8 cellular contexts compared by ENCODE assay signal in the genomic region with DNA sequence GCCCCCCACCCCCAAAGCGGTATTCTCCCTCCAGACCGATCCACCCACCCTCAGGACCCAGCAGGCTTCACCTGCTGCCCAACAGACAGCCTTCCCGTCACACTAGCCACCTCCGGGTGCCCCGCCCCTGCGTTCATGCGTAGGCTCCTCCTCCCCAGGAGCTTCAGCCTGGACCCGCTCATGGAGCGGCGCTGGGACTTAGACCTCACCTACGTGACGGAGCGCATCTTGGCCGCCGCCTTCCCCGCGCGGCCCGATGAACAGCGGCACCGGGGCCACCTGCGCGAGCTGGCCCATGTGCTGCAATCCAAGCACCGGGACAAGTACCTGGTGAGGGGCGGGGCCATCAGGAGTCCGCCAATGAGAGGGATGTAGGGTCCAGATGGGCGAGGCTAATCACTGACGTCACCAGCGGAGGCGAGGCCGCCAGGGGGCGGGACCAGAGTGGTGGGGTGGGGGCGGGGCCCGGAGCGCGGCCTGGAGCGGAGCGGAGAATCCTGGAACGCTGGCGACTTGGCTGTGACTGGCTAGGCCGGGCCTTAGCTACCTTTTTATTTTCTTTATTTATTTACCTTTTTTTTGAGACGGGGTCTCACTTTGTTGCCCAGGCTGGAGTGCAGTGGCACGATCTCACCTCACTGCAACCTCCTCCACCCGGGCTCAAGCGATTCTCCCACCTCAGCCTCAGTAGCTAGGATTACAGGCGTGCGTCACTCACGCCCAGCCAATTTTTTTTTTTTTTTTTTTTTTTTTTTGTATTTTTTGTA. TPM values are rescaled to one million over a fixed set of nuclear protein-coding genes. Genes with fewer than 3 reads are reported as not detected.
DNase-seq lines count a peak whose midpoint lies in the region; ATAC-seq and TF ChIP-seq lines count a peak whose summit lies in the region.

No MANE protein-coding gene starts in this region.

- intact Hi-C loops in Right ventricle myocardium superior (cut with DNase I) (no loop called here), tibial artery (cut with DNase I; ENCODE audit: low total_unique reads) (no loop called here)

- H3K27ac Mint-ChIP-seq in activated naive CD8-positive, alpha-beta T cell treated with anti-CD3 and anti-CD28 coated beads, Interleukin-2, amount 10 ng/mL, durations not matched to agents 7 days and 5 days: peak overlapping the region; percentile 88

- peak; percentile 88 for ATAC-seq in activated naive CD8-positive, alpha-beta T cell treated with anti-CD3 and anti-CD28 coated beads, Interleukin-2, amount 10 ng/mL, durations not matched to agents 7 days and 5 days (ENCODE audit: low read depth)
- ATAC-seq in Right ventricle myocardium superior (ENCODE audit: poor library complexity): peak; percentile 65

- H2AFZ ChIP-seq in SK-N-SH (ENCODE audit: low read depth) (0 out of 2 replicates have a peak overlapping the region, but pooled peaks have one; percentile 50), parathyroid adenoma (peak overlapping the region; percentile 70)

- H3K4me3 ChIP-seq in SK-N-SH (ENCODE audit: low read depth in 2 of 2, low read length in 1 of 2) (peak overlapping the region; percentile 66), parathyroid adenoma (ENCODE audit: low read depth, low read length) (peak overlapping the region; percentile 70), tibial artery (peak overlapping the region; percentile 71 to 79)

- H3K36me3 ChIP-seq in ES-I3 (ENCODE audit: insufficient read depth, low read length): no peaks in the 10 kb centered on the region
- peaks cover 11 to 22% of the 10 kb centered on the region in 2 experiments for H3K36me3 ChIP-seq in SK-N-SH (replicated peaks in 1 of 2; ENCODE audit: control insufficient read depth in 1 of 2, insufficient read depth in 2 of 2, low read length in 1 of 2)
- H3K36me3 ChIP-seq in parathyroid adenoma (ENCODE audit: control insufficient read depth, insufficient read depth, low read length): no peaks in the 10 kb centered on the region
- H3K36me3 ChIP-seq in tibial artery: peaks cover 45 to 53% (median 48%) of the 10 kb centered on the region in 3 donors

- WGBS in SK-N-SH (ENCODE audit: low lambda C conversion rate): 23% methylated on average over 17 of the region's 48 CpGs

- peaks cover 25% of the 10 kb centered on the region for H3K79me2 ChIP-seq in SK-N-SH (ENCODE audit: insufficient read depth)
- H3K79me2 ChIP-seq in parathyroid adenoma: peaks cover 14% of the 10 kb centered on the region

- TF ChIP-seq RAD21 in SK-N-SH (IDR thresholded peaks at IDR 0.05; ENCODE audit: low read length): no peak

- H3K9ac ChIP-seq in ES-I3 (ENCODE audit: low read depth, low read length) (peak overlapping the region; percentile 98), SK-N-SH (peak overlapping the region; percentile 13; the same call in 1 of the 2 replicates), parathyroid adenoma (peak overlapping the region; percentile 29)

- H3K9me3 ChIP-seq in ES-I3 (ENCODE audit: control insufficient read depth, insufficient read depth, low read length): no peaks in the 10 kb centered on the region
- no peaks in the 10 kb centered on the region for H3K9me3 ChIP-seq in SK-N-SH
- no peaks in the 10 kb centered on the region for H3K9me3 ChIP-seq in parathyroid adenoma (ENCODE audit: control insufficient read depth, low read length)
- no peaks in the 10 kb centered on the region for H3K9me3 ChIP-seq in tibial artery

- H3K27me3 Mint-ChIP-seq in activated naive CD8-positive, alpha-beta T cell treated with anti-CD3 and anti-CD28 coated beads, Interleukin-2, amount 10 ng/mL, durations not matched to agents 7 days and 5 days: peaks cover 4% of the 10 kb centered on the region

- no peaks in the 10 kb centered on the region for H3K36me3 Mint-ChIP-seq in activated naive CD8-positive, alpha-beta T cell treated with anti-CD3 and anti-CD28 coated beads, Interleukin-2, amount 10 ng/mL, durations not matched to agents 7 days and 5 days

- H3F3A ChIP-seq in SK-N-SH (replicated peaks; ENCODE audit: insufficient read depth): peaks cover 19% of the 10 kb centered on the region

- H3K9me2 ChIP-seq in SK-N-SH: no peaks in the 10 kb centered on the region

- no peak for TF ChIP-seq EP300 in SK-N-SH (IDR thresholded peaks at IDR 0.05; ENCODE audit: borderline replicate concordance in 1 of 2, low read depth in 1 of 2, low read length in 1 of 2)

- peak overlapping the region; percentile 99 for H3K4me2 ChIP-seq in SK-N-SH
- H3K4me2 ChIP-seq in parathyroid adenoma (ENCODE audit: low read length): peak overlapping the region; percentile 88

- H4K20me1 ChIP-seq in SK-N-SH (ENCODE audit: insufficient read depth): no peaks in the 10 kb centered on the region

- H3K27ac ChIP-seq in SK-N-SH (ENCODE audit: low read depth in 2 of 2, low read length in 1 of 2): peak overlapping the region; percentile 35 to 78; a peak in 3 of 4 replicates
- H3K27ac ChIP-seq in parathyroid adenoma: peak overlapping the region; percentile 100
- H3K27ac ChIP-seq in tibial artery: peak overlapping the region; percentile 99

- H3K9me3 Mint-ChIP-seq in activated naive CD8-positive, alpha-beta T cell treated with anti-CD3 and anti-CD28 coated beads, Interleukin-2, amount 10 ng/mL, durations not matched to agents 7 days and 5 days: no peaks in the 10 kb centered on the region

- DNase-seq in HCEC 1CT (peak; percentile 68), NAMALWA (ENCODE audit: low spot score) (peak; percentile 98), SK-N-SH (peak; percentile 97), Right ventricle myocardium superior (peak; percentile 95), tibial artery (peak; percentile 95 to 98)
- peak; percentile 92 for DNase-seq in activated naive CD8-positive, alpha-beta T cell treated with anti-CD3 and anti-CD28 coated beads, Interleukin-2, amount 10 ng/mL, durations not matched to agents 7 days and 5 days

- peaks cover 10% of the 10 kb centered on the region for H3K4me1 Mint-ChIP-seq in activated naive CD8-positive, alpha-beta T cell treated with anti-CD3 and anti-CD28 coated beads, Interleukin-2, amount 10 ng/mL, durations not matched to agents 7 days and 5 days

- H3K27me3 ChIP-seq in SK-N-SH (ENCODE audit: insufficient read depth) (no peaks in the 10 kb centered on the region), parathyroid adenoma (ENCODE audit: control insufficient read depth, insufficient read depth, low read length) (no peaks in the 10 kb centered on the region), tibial artery (no peaks in the 10 kb centered on the region)

- H3K4me3 Mint-ChIP-seq in activated naive CD8-positive, alpha-beta T cell treated with anti-CD3 and anti-CD28 coated beads, Interleukin-2, amount 10 ng/mL, durations not matched to agents 7 days and 5 days: peak overlapping the region; percentile 91

- no peak for TF ChIP-seq CTCF in SK-N-SH (IDR thresholded peaks at IDR 0.05)
- TF ChIP-seq CTCF in parathyroid adenoma (IDR thresholded peaks at IDR 0.05): peak; percentile 20
- TF ChIP-seq CTCF in tibial artery (IDR thresholded peaks at IDR 0.05): no peak

- POLR2A ChIA-PET in SK-N-SH (lab: Yijun Ruan, JAX): interaction anchor here (0.7 to 2.1 kb wide), 4 partner anchors 14 to 48 kb away, joined by 3 to 9 read pairs (median 4); partner anchors contain the start of genes EIF4B and SPRYD3
- POLR2A ChIA-PET in activated naive CD8-positive, alpha-beta T cell treated with anti-CD3 and anti-CD28 coated beads, Interleukin-2, amount 10 ng/mL, durations not matched to agents 7 days and 5 days (lab: Charles Lee): interaction anchor here (0.6 to 3.5 kb wide), 8 partner anchors 9 to 245 kb away, joined by 3 to 17 read pairs (median 4); partner anchors contain the start of genes EIF4B, MYG1 and SPRYD3

- CTCF ChIA-PET in SK-N-SH (lab: Yijun Ruan, JAX): interaction anchor here (0.6 to 13.8 kb wide), 12 partner anchors 10 to 169 kb away, joined by 3 to 182 read pairs (median 6); partner anchors contain the start of gene IGFBP6

- H3K4me1 ChIP-seq in ES-I3 (ENCODE audit: insufficient read depth, low read length): peaks cover 23% of the 10 kb centered on the region
- peaks cover 25 to 46% of the 10 kb centered on the region in 2 experiments for H3K4me1 ChIP-seq in SK-N-SH (ENCODE audit: control insufficient read depth in 1 of 2, insufficient read depth in 2 of 2, low read depth in 1 of 2, low read length in 1 of 2)
- peaks cover 44% of the 10 kb centered on the region for H3K4me1 ChIP-seq in parathyroid adenoma
- peaks cover 9 to 72% (median 54%) of the 10 kb centered on the region in 4 donors for H3K4me1 ChIP-seq in tibial artery

TF ChIP-seq in SK-N-SH, 30 proteins besides CTCF, POLR2A, EP300 and RAD21 (continues in another document):
- TF ChIP-seq TCF12 (IDR thresholded peaks at IDR 0.05): no peak

RNA-seq across cellular contexts. Expression of gene TNS2, which starts 4.4 kb away (rescaled TPM):
- polyA plus RNA-seq in SK-N-SH (2012; rRNA removed): 32.7 and 50.0 TPM in 2 replicates
- polyA plus RNA-seq in SK-N-SH (2012; cell fraction: cytosol; rRNA removed): 9.6 and 17.3 TPM in 2 replicates
- polyA plus RNA-seq in SK-N-SH (2012; cell fraction: nucleus; rRNA removed): 225 and 321 TPM in 2 replicates
- 1 to 10 TPM; 1.9 to 3.0 TPM for total RNA-seq in activated naive CD8-positive, alpha-beta T cell treated with anti-CD3 and anti-CD28 coated beads, Interleukin-2, amount 10 ng/mL, durations not matched to agents 7 days and 5 days
- total RNA-seq in Right ventricle myocardium superior: 107 TPM

RNA-seq across cellular contexts. Expression of gene SPRYD3, which starts 24.9 kb away (rescaled TPM):
- 20.3 and 25.8 TPM in 2 replicates for polyA plus RNA-seq in SK-N-SH (2012; rRNA removed)
- 14.7 and 19.4 TPM in 2 replicates for polyA plus RNA-seq in SK-N-SH (2012; cell fraction: cytosol; rRNA removed)
- polyA plus RNA-seq in SK-N-SH (2012; cell fraction: nucleus; rRNA removed): 20.4 and 23.9 TPM in 2 replicates
- total RNA-seq in activated naive CD8-positive, alpha-beta T cell treated with anti-CD3 and anti-CD28 coated beads, Interleukin-2, amount 10 ng/mL, durations not matched to agents 7 days and 5 days: 10 to 100 TPM; 34.4 to 37.8 TPM
- total RNA-seq in Right ventricle myocardium superior: 37.8 TPM

RNA-seq across cellular contexts. Expression of gene IGFBP6, which starts 43.2 kb away (rescaled TPM):
- polyA plus RNA-seq in SK-N-SH (2012; rRNA removed): 290 and 570 TPM in 2 replicates
- 204 and 327 TPM in 2 replicates for polyA plus RNA-seq in SK-N-SH (2012; cell fraction: cytosol; rRNA removed)
- 223 and 345 TPM in 2 replicates for polyA plus RNA-seq in SK-N-SH (2012; cell fraction: nucleus; rRNA removed)
- 1 to 10 TPM; 2.0 to 2.3 TPM for total RNA-seq in activated naive CD8-positive, alpha-beta T cell treated with anti-CD3 and anti-CD28 coated beads, Interleukin-2, amount 10 ng/mL, durations not matched to agents 7 days and 5 days
- 50.2 TPM for total RNA-seq in Right ventricle myocardium superior

RNA-seq across cellular contexts. Expression of gene EIF4B, which starts 48.0 kb away (rescaled TPM):
- polyA plus RNA-seq in SK-N-SH (2012; rRNA removed): 267 and 292 TPM in 2 replicates
- 346 and 371 TPM in 2 replicates for polyA plus RNA-seq in SK-N-SH (2012; cell fraction: cytosol; rRNA removed)
- polyA plus RNA-seq in SK-N-SH (2012; cell fraction: nucleus; rRNA removed): 127 and 164 TPM in 2 replicates
- total RNA-seq in activated naive CD8-positive, alpha-beta T cell treated with anti-CD3 and anti-CD28 coated beads, Interleukin-2, amount 10 ng/mL, durations not matched to agents 7 days and 5 days: 100 to 1,000 TPM; 439 to 448 TPM
- 434 TPM for total RNA-seq in Right ventricle myocardium superior

RNA-seq across cellular contexts. Expression of gene SOAT2, which starts 49.0 kb away (rescaled TPM):
- polyA plus RNA-seq in SK-N-SH (2012; rRNA removed): 0.13 and 0.18 TPM in 2 replicates
- 0.04 and 0.06 TPM in 2 replicates for polyA plus RNA-seq in SK-N-SH (2012; cell fraction: cytosol; rRNA removed)
- polyA plus RNA-seq in SK-N-SH (2012; cell fraction: nucleus; rRNA removed): 0.40 and 0.58 TPM in 2 replicates
- total RNA-seq in activated naive CD8-positive, alpha-beta T cell treated with anti-CD3 and anti-CD28 coated beads, Interleukin-2, amount 10 ng/mL, durations not matched to agents 7 days and 5 days: 10 to 100 TPM in 1 of 2 experiments, 1 to 10 TPM in 1; 9.8 to 10.4 TPM
- total RNA-seq in Right ventricle myocardium superior: not detected

Comparison
In these comparisons a context has a peak if more than half of its experiments do, and no peak if none do; other contexts are left out.
1. Peak in every context shown above with its lines: DNase-seq, ATAC-seq, H3K4me3 ChIP-seq and H3K27ac ChIP-seq.
2. H3K9ac ChIP-seq: peak in every context shown above with its lines; median percentile 98 in ES-I3; 29 in parathyroid adenoma; 13 in SK-N-SH.
3. RNA of gene TNS2, which starts 4.4 kb away (total RNA-seq): 107 TPM in Right ventricle myocardium superior (single experiment); 1.9 to 3.0 TPM in activated naive CD8-positive, alpha-beta T cell treated with anti-CD3 and anti-CD28 coated beads, Interleukin-2, amount 10 ng/mL, durations not matched to agents 7 days and 5 days; every median in the first group is over 10 times any median in the second.
4. RNA of gene IGFBP6, which starts 43.2 kb away (total RNA-seq): 50.2 TPM in Right ventricle myocardium superior (single experiment); 2.0 to 2.3 TPM in activated naive CD8-positive, alpha-beta T cell treated with anti-CD3 and anti-CD28 coated beads, Interleukin-2, amount 10 ng/mL, durations not matched to agents 7 days and 5 days; every median in the first group is over 10 times any median in the second.